Comparison of ENCODE assay signal across 22 cellular contexts in the genomic region with DNA sequence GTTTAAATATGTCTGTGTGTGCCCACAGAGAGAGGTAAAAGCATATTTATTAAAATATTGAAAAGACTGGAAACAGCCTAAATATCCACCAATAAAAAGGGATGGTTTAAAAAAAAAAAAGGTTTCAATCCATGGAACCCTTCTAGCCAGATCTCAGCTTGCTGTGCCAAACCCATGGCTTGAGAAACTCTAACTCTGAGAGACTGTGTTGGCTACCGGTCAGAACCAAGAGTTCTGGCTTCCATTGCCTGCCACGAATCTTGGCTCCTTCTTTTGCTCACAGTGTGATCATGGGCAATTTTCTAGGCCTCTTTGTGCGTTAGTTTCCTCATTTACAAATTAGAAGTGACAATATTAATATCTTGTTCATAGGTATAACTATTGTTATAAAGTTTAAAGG.
"Had no signal": no experiment of that assay in that cellular context is flagged by ENCODE, and none has a peak within 500 bp of the region (broad histone marks: within the 10 kb centered on the region; RNA-seq: fewer than 3 reads in every experiment).

No MANE protein-coding gene starts in this region.

- H3K36me3 Mint-ChIP-seq: activated naive CD4-positive, alpha-beta T cell treated with anti-CD3 and anti-CD28 coated beads, Interleukin-2, amount 50 U/mL, for 72 hours; brain; mesothelial cell of epicardium; T-cell had no signal

- H3K27ac Mint-ChIP-seq: activated CD8-positive, alpha-beta T cell treated with anti-CD3 and anti-CD28 coated beads, Interleukin-2, amount 10 ng/mL, durations not matched to agents 7 days and 5 days; activated naive CD4-positive, alpha-beta T cell treated with anti-CD3 and anti-CD28 coated beads, Interleukin-2, amount 50 U/mL, for 72 hours; mesothelial cell of epicardium; nephron progenitor cell; T-cell; T-helper 2 cell treated with Interferon-gamma antibody and Interleukin-4, amounts not matched to agents 5 μg/mL and 100 μg/mL, for 36 hours had no signal

- H3K27ac ChIP-seq: pancreas, spleen, thoracic aorta, upper lobe of left lung had no signal

- H3K27me3 ChIP-seq: pancreas, upper lobe of left lung had no signal

- H3K9me3 ChIP-seq: gastroesophageal sphincter, pancreas, spleen, thoracic aorta, upper lobe of left lung had no signal

- H3K4me1 ChIP-seq: gastroesophageal sphincter, spleen, upper lobe of left lung had no signal

- H3K4me1 Mint-ChIP-seq: T-cell had no signal

- ATAC-seq: activated CD8-positive, alpha-beta T cell treated with anti-CD3 and anti-CD28 coated beads, Interleukin-2, amount 10 ng/mL, durations not matched to agents 7 days and 5 days; activated naive CD4-positive, alpha-beta T cell treated with anti-CD3 and anti-CD28 coated beads, Interleukin-2, amount 50 U/mL, for 72 hours; esophagus mucosa; gastroesophageal sphincter; pancreas; T-cell had no signal

- H3K4me3 ChIP-seq: gastroesophageal sphincter, lung, pancreas, spleen, thoracic aorta, upper lobe of left lung had no signal

- H3K4me3 Mint-ChIP-seq: activated CD8-positive, alpha-beta T cell treated with anti-CD3 and anti-CD28 coated beads, Interleukin-2, amount 10 ng/mL, durations not matched to agents 7 days and 5 days; brain; mesothelial cell of epicardium; nephron progenitor cell; T-cell; T-helper 2 cell treated with Interferon-gamma antibody and Interleukin-4, amounts not matched to agents 5 μg/mL and 100 μg/mL, for 36 hours had no signal

- DNase-seq: activated CD4-positive, alpha-beta T cell treated with anti-CD3 and anti-CD28 coated beads for 1 hour; activated CD4-positive, alpha-beta T cell treated with anti-CD3 and anti-CD28 coated beads, Interleukin-2, amount 50 U/mL, for 1 hour; activated CD8-positive, alpha-beta T cell treated with anti-CD3 and anti-CD28 coated beads, Interleukin-2, amount 10 ng/mL, durations not matched to agents 7 days and 5 days; aorta; central memory CD4-positive, alpha-beta T cell; dermis blood vessel endothelial cell; effector CD8-positive, alpha-beta T cell; nephron progenitor cell; pancreas; spleen; stimulated activated CD4-positive, alpha-beta T cell treated with anti-CD3 and anti-CD28 coated beads, Interleukin-4, amount 100 ng/mL, for 1 hour; stimulated activated naive CD4-positive, alpha-beta T cell; T-cell; upper lobe of left lung had no signal

- H3K9me3 Mint-ChIP-seq: mesothelial cell of epicardium; nephron progenitor cell; T-helper 2 cell treated with Interferon-gamma antibody and Interleukin-4, amounts not matched to agents 5 μg/mL and 100 μg/mL, for 36 hours had no signal

- H3K36me3 ChIP-seq: gastroesophageal sphincter, pancreas, spleen, thoracic aorta, upper lobe of left lung had no signal
